In the genomic region with DNA sequence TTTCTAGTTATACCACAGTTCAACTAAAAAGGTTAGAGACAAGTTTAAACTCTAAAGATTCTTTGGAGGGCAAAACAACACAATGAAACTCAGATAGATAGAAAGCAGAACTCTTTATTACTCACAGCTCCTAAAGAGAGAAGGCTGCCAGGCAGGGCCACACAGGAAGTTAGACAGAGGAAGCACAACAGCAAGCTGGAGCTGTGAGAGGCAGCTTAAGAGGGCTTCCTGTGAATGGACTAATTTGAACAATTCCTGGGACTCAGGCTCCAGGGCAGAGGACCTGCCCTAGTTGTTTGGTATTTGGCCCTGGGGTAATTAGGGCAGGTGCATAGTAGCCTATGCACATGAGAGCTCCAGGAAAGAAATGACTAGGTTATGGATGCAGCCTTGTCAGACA, we compare ENCODE assay signal across 1 cellular context.
TF ChIP-seq lines count a peak whose summit lies in the region.

No MANE protein-coding gene starts in this region.

TF ChIP-seq in SK-N-SH treated with all-trans-retinoic acid at 6 μM for 48 hours, 23 proteins besides CTCF, POLR2A, EP300 and RAD21 (continued from another document):
- TF ChIP-seq, protein P1, sequence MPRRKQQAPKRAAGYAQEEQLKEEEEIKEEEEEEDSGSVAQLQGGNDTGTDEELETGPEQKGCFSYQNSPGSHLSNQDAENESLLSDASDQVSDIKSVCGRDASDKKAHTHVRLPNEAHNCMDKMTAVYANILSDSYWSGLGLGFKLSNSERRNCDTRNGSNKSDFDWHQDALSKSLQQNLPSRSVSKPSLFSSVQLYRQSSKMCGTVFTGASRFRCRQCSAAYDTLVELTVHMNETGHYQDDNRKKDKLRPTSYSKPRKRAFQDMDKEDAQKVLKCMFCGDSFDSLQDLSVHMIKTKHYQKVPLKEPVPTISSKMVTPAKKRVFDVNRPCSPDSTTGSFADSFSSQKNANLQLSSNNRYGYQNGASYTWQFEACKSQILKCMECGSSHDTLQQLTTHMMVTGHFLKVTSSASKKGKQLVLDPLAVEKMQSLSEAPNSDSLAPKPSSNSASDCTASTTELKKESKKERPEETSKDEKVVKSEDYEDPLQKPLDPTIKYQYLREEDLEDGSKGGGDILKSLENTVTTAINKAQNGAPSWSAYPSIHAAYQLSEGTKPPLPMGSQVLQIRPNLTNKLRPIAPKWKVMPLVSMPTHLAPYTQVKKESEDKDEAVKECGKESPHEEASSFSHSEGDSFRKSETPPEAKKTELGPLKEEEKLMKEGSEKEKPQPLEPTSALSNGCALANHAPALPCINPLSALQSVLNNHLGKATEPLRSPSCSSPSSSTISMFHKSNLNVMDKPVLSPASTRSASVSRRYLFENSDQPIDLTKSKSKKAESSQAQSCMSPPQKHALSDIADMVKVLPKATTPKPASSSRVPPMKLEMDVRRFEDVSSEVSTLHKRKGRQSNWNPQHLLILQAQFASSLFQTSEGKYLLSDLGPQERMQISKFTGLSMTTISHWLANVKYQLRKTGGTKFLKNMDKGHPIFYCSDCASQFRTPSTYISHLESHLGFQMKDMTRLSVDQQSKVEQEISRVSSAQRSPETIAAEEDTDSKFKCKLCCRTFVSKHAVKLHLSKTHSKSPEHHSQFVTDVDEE (CRISPR knock-in tag; IDR thresholded peaks at IDR 0.05) = no peak
- no peak for TF ChIP-seq CSDC2 (CRISPR knock-in tag; IDR thresholded peaks at IDR 0.05)
- no peak for TF ChIP-seq GLIS3 (CRISPR knock-in tag; IDR thresholded peaks at IDR 0.05)
- TF ChIP-seq TOX (CRISPR knock-in tag; IDR thresholded peaks at IDR 0.05; ENCODE audit: borderline replicate concordance) = no peak
- TF ChIP-seq ZFP3 (CRISPR knock-in tag; IDR thresholded peaks at IDR 0.05) = no peak
- no peak for TF ChIP-seq ZNF565 (CRISPR knock-in tag; conservative IDR thresholded peaks at IDR 0.05; ENCODE audit: low read depth)
- TF ChIP-seq BACH2 (CRISPR knock-in tag; IDR thresholded peaks at IDR 0.05; ENCODE audit: borderline replicate concordance) = no peak
- no peak for TF ChIP-seq TCF4 (CRISPR knock-in tag; IDR thresholded peaks at IDR 0.05; ENCODE audit: borderline replicate concordance)
- TF ChIP-seq, protein P2, sequence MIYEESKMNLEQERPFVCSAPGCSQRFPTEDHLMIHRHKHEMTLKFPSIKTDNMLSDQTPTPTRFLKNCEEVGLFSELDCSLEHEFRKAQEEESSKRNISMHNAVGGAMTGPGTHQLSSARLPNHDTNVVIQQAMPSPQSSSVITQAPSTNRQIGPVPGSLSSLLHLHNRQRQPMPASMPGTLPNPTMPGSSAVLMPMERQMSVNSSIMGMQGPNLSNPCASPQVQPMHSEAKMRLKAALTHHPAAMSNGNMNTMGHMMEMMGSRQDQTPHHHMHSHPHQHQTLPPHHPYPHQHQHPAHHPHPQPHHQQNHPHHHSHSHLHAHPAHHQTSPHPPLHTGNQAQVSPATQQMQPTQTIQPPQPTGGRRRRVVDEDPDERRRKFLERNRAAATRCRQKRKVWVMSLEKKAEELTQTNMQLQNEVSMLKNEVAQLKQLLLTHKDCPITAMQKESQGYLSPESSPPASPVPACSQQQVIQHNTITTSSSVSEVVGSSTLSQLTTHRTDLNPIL (CRISPR knock-in tag; IDR thresholded peaks at IDR 0.05; ENCODE audit: low read depth) = no peak
